Comparison of ENCODE assay signal across 10 cellular contexts in the genomic region with DNA sequence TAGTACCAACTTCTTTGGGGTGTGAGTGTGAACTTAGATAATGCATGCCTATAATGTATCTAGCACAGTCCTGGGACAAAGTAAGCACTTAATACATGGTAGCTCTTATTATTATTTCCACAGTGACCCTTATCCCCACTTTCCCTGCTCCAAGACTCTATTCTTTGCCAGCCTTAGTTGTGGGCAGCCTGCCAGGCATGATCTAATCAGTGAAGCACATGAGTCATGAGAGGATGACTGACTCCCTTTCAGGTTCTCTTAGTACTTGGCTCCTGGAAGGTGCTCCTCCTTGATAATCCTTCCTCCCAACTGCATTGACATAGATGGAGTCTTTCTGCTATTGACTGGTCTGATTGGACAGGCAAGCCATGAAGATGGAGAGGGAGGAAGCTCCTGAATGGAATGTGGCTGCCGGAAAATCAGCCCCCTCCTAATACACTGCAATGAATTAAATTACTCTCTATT. TPM values are rescaled to one million over a fixed set of nuclear protein-coding genes. Genes with fewer than 3 reads are reported as not detected.
DNase-seq lines count a peak whose midpoint lies in the region; ATAC-seq and TF ChIP-seq lines count a peak whose summit lies in the region.
"Had no signal": no experiment of that assay in that cellular context is flagged by ENCODE, and none has a peak within 500 bp of the region (broad histone marks: within the 10 kb centered on the region; RNA-seq: fewer than 3 reads in every experiment).

No MANE protein-coding gene starts in this region.

- CTCF ChIA-PET in SK-N-SH (lab: Yijun Ruan, JAX) = interaction anchor here (0.7 to 9.2 kb wide), 40 partner anchors 9 to 492 kb away, joined by 3 to 60 read pairs (median 4); a partner anchor contains a TSS

- H3K9me3 ChIP-seq in SK-N-SH (no peaks in the 10 kb centered on the region), thyroid gland (no peaks in the 10 kb centered on the region)

- H3K36me3 Mint-ChIP-seq in activated T-cell treated with anti-CD3 and anti-CD28 coated beads, Interleukin-2, amount 50 U/mL, for 24 hours (ENCODE audit: low read depth) = no peaks in the 10 kb centered on the region
- H3K36me3 Mint-ChIP-seq: CD4-positive, CD25-positive, alpha-beta regulatory T cell had no signal

- TF ChIP-seq EP300 in SK-N-SH (IDR thresholded peaks at IDR 0.05; ENCODE audit: borderline replicate concordance in 1 of 2, low read depth in 1 of 2, low read length in 1 of 2) = peak in 1 of 2 experiments; percentile 56; a peak in 1 of 4 replicates

- peak overlapping the region; percentile 36 for H3K4me2 ChIP-seq in SK-N-SH

- no peak overlapping the region for H3K27ac Mint-ChIP-seq in activated T-cell treated with anti-CD3 and anti-CD28 coated beads, Interleukin-2, amount 50 U/mL, for 24 hours
- H3K27ac Mint-ChIP-seq: CD4-positive, CD25-positive, alpha-beta regulatory T cell had no signal

- peak; percentile 7 to 11 for DNase-seq in activated CD4-positive, alpha-beta T cell treated with anti-CD3 and anti-CD28 coated beads, Interleukin-2, amount 50 U/mL, for 48 hours
- no peak for DNase-seq in activated CD4-positive, alpha-beta T cell treated with anti-CD3 and anti-CD28 coated beads, Interleukin-2, amount 50 U/mL, for 4 hours
- DNase-seq in SK-N-SH (no peak), left cardiac atrium (peak; percentile 88), thyroid gland (peak; percentile 91 to 94)
- DNase-seq in activated T-cell treated with anti-CD3 and anti-CD28 coated beads, Interleukin-2, amount 50 U/mL, for 24 hours = no peak

- H3K4me1 ChIP-seq in SK-N-SH (ENCODE audit: control insufficient read depth in 1 of 2, insufficient read depth in 2 of 2, low read depth in 1 of 2, low read length in 1 of 2) = peaks cover 4 to 15% of the 10 kb centered on the region in 2 experiments
- H3K4me1 ChIP-seq in thyroid gland = peaks cover 5 to 10% of the 10 kb centered on the region in 2 donors

- POLR2A ChIA-PET in SK-N-SH (lab: Yijun Ruan, JAX) = no interaction called here

- H3K9me3 Mint-ChIP-seq in activated T-cell treated with anti-CD3 and anti-CD28 coated beads, Interleukin-2, amount 50 U/mL, for 24 hours = no peaks in the 10 kb centered on the region
- H3K9me3 Mint-ChIP-seq: central memory CD8-positive, alpha-beta T cell had no signal

- H3K36me3 ChIP-seq in SK-N-SH (replicated peaks in 1 of 2; ENCODE audit: control insufficient read depth in 1 of 2, insufficient read depth in 2 of 2, low read length in 1 of 2) = no peaks in the 10 kb centered on the region
- no peaks in the 10 kb centered on the region for H3K36me3 ChIP-seq in thyroid gland

- no peak overlapping the region for H2AFZ ChIP-seq in SK-N-SH (ENCODE audit: low read depth)

- TF ChIP-seq CTCF in SK-N-SH (IDR thresholded peaks at IDR 0.05) (no peak), thyroid gland (IDR thresholded peaks at IDR 0.05) (no peak)

- intact Hi-C loops in left cardiac atrium (cut with DNase I) (loop anchor here (5.0 to 10.0 kb wide), 6 partner anchors 83 to 494 kb away; no protein-coding TSS in a partner anchor), thyroid gland (cut with DNase I) (loop anchor here (10.0 kb wide), 1 partner anchor 264 kb away; no protein-coding TSS in a partner anchor)

- no peaks in the 10 kb centered on the region for H4K20me1 ChIP-seq in SK-N-SH (ENCODE audit: insufficient read depth)

- H3K9me2 ChIP-seq in SK-N-SH = no peaks in the 10 kb centered on the region

- H3K27ac ChIP-seq in SK-N-SH (ENCODE audit: low read depth in 2 of 2, low read length in 1 of 2) = peak overlapping the region in 1 of 2 experiments; percentile 71; a peak in 2 of 4 replicates
- peak overlapping the region in 1 of 3 donors; percentile 25 for H3K27ac ChIP-seq in thyroid gland

- H3F3A ChIP-seq in SK-N-SH (replicated peaks; ENCODE audit: insufficient read depth) = peaks cover 8% of the 10 kb centered on the region

- H3K4me3 ChIP-seq in SK-N-SH (ENCODE audit: low read depth in 2 of 2, low read length in 1 of 2) (no peak overlapping the region), thyroid gland (replicated peaks in 1 of 3) (no peak overlapping the region)

- H3K4me3 Mint-ChIP-seq in activated T-cell treated with anti-CD3 and anti-CD28 coated beads, Interleukin-2, amount 50 U/mL, for 24 hours = no peak overlapping the region
- H3K4me3 Mint-ChIP-seq: CD4-positive, CD25-positive, alpha-beta regulatory T cell; central memory CD8-positive, alpha-beta T cell had no signal

- no peak for TF ChIP-seq RAD21 in SK-N-SH (IDR thresholded peaks at IDR 0.05; ENCODE audit: low read length)

- ATAC-seq in left cardiac atrium (peak; percentile 72 to 91), HG03571 (IDR thresholded peaks at IDR 0.05; ENCODE audit: unreplicated experiment) (no peak), HG02571 (IDR thresholded peaks at IDR 0.05; ENCODE audit: unreplicated experiment) (no peak)

- H3K79me2 ChIP-seq in SK-N-SH (ENCODE audit: insufficient read depth) = no peaks in the 10 kb centered on the region

- H3K9ac ChIP-seq in SK-N-SH = no peak overlapping the region

- no peaks in the 10 kb centered on the region for H3K4me1 Mint-ChIP-seq in activated T-cell treated with anti-CD3 and anti-CD28 coated beads, Interleukin-2, amount 50 U/mL, for 24 hours (ENCODE audit: low read depth)
- H3K4me1 Mint-ChIP-seq: CD4-positive, CD25-positive, alpha-beta regulatory T cell; central memory CD8-positive, alpha-beta T cell had no signal

- WGBS in SK-N-SH (ENCODE audit: low lambda C conversion rate) = 20% methylated on average over 1 of the region's 1 CpG
- WGBS in thyroid gland, 2 donors = 73 to 91% methylated on average over 1 of the region's 1 CpG

- TF ChIP-seq POLR2A in thyroid gland (IDR thresholded peaks at IDR 0.05) = no peak

- no peaks in the 10 kb centered on the region for H3K27me3 ChIP-seq in SK-N-SH (ENCODE audit: insufficient read depth)
- no peaks in the 10 kb centered on the region for H3K27me3 ChIP-seq in thyroid gland

- peaks cover 14% of the 10 kb centered on the region for H3K27me3 Mint-ChIP-seq in activated T-cell treated with anti-CD3 and anti-CD28 coated beads, Interleukin-2, amount 50 U/mL, for 24 hours

TF ChIP-seq in SK-N-SH, 30 proteins besides CTCF, POLR2A, EP300 and RAD21 (continues in another document):
- TF ChIP-seq SIN3A (IDR thresholded peaks at IDR 0.05; ENCODE audit: borderline replicate concordance, low read depth, low read length) (no peak), POLR2AphosphoS5 (IDR thresholded peaks at IDR 0.05; ENCODE audit: low read depth, low read length) (no peak), TCF12 (IDR thresholded peaks at IDR 0.05) (peak; percentile 54), TAF1 (IDR thresholded peaks at IDR 0.05; ENCODE audit: borderline replicate concordance, low read depth, low read length) (no peak), ELF1 (IDR thresholded peaks at IDR 0.05) (no peak), RXRA (IDR thresholded peaks at IDR 0.05; ENCODE audit: borderline replicate concordance, low read depth) (peak; percentile 35; the same call in 1 of the 2 replicates), SMC3 (IDR thresholded peaks at IDR 0.05; ENCODE audit: low read depth, low read length) (no peak), GABPA (IDR thresholded peaks at IDR 0.05; ENCODE audit: low read depth) (no peak), NRF1 (IDR thresholded peaks at IDR 0.05; ENCODE audit: low read depth, low read length) (no peak), EZH2phosphoT487 (IDR thresholded peaks at IDR 0.05; ENCODE audit: borderline replicate concordance, low read depth) (no peak), FOSL2 (IDR thresholded peaks at IDR 0.05; ENCODE audit: borderline replicate concordance, low read depth) (peak; percentile 91), MXI1 (IDR thresholded peaks at IDR 0.05; ENCODE audit: low read depth, low read length) (no peak), FOXM1 (IDR thresholded peaks at IDR 0.05; ENCODE audit: low read depth) (no peak), TEAD4 (IDR thresholded peaks at IDR 0.05; ENCODE audit: borderline replicate concordance, insufficient read depth) (no peak), YY1 (IDR thresholded peaks at IDR 0.05; ENCODE audit: low read depth) (no peak), JUND (IDR thresholded peaks at IDR 0.05) (peak; percentile 79)
- TF ChIP-seq, protein P1, sequence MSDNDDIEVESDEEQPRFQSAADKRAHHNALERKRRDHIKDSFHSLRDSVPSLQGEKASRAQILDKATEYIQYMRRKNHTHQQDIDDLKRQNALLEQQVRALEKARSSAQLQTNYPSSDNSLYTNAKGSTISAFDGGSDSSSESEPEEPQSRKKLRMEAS (IDR thresholded peaks at IDR 0.05; ENCODE audit: low read depth) = peak; percentile 19; the same call in 1 of the 2 replicates
- TF ChIP-seq, protein P2, sequence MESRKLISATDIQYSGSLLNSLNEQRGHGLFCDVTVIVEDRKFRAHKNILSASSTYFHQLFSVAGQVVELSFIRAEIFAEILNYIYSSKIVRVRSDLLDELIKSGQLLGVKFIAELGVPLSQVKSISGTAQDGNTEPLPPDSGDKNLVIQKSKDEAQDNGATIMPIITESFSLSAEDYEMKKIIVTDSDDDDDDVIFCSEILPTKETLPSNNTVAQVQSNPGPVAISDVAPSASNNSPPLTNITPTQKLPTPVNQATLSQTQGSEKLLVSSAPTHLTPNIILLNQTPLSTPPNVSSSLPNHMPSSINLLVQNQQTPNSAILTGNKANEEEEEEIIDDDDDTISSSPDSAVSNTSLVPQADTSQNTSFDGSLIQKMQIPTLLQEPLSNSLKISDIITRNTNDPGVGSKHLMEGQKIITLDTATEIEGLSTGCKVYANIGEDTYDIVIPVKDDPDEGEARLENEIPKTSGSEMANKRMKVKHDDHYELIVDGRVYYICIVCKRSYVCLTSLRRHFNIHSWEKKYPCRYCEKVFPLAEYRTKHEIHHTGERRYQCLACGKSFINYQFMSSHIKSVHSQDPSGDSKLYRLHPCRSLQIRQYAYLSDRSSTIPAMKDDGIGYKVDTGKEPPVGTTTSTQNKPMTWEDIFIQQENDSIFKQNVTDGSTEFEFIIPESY (IDR thresholded peaks at IDR 0.05; ENCODE audit: borderline replicate concordance, low read depth) = no peak; the same call in 1 of the 2 replicates
- TF ChIP-seq, protein P3, sequence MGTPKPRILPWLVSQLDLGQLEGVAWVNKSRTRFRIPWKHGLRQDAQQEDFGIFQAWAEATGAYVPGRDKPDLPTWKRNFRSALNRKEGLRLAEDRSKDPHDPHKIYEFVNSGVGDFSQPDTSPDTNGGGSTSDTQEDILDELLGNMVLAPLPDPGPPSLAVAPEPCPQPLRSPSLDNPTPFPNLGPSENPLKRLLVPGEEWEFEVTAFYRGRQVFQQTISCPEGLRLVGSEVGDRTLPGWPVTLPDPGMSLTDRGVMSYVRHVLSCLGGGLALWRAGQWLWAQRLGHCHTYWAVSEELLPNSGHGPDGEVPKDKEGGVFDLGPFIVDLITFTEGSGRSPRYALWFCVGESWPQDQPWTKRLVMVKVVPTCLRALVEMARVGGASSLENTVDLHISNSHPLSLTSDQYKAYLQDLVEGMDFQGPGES (IDR thresholded peaks at IDR 0.05; ENCODE audit: low read depth, low read length) = no peak

RNA-seq across cellular contexts. Expression of a gene that starts 17.4 kb away (rescaled TPM):
- 41.2 and 56.1 TPM in 2 replicates for polyA plus RNA-seq in SK-N-SH (2012; rRNA removed)
- 64.5 and 77.0 TPM in 2 replicates for polyA plus RNA-seq in SK-N-SH (2012; cell fraction: cytosol; rRNA removed)
- 15.4 and 30.0 TPM in 2 replicates for polyA plus RNA-seq in SK-N-SH (2012; cell fraction: nucleus; rRNA removed)
- total RNA-seq in left cardiac atrium (10 to 100 TPM; 34.1 to 49.6 TPM), thyroid gland (100 to 1,000 TPM; 100 to 155 (median 127) TPM)
- total RNA-seq: CD4-positive, CD25-positive, alpha-beta regulatory T cell had no signal
- polyA plus RNA-seq: CD4-positive, CD25-positive, alpha-beta regulatory T cell had no signal

Comparison
In these comparisons a context has a peak if more than half of its experiments do, and no peak if none do; other contexts are left out.
1. DNase-seq: peak in activated CD4-positive, alpha-beta T cell treated with anti-CD3 and anti-CD28 coated beads, Interleukin-2, amount 50 U/mL, for 48 hours (2 of 2), left cardiac atrium (single experiment) and thyroid gland (2 of 2); none in activated CD4-positive, alpha-beta T cell treated with anti-CD3 and anti-CD28 coated beads, Interleukin-2, amount 50 U/mL, for 4 hours (0 of 2), SK-N-SH (single experiment) and activated T-cell treated with anti-CD3 and anti-CD28 coated beads, Interleukin-2, amount 50 U/mL, for 24 hours (single experiment).
2. ATAC-seq: peak in left cardiac atrium (2 of 2); none in HG03571 (single experiment) and HG02571 (single experiment).